31 cellular contexts compared by ENCODE assay signal in genomic region chr9:36280989-36281388, GRCh38.
"Had no signal": no experiment of that assay in that cellular context is flagged by ENCODE, and none has a peak within 500 bp of the region (broad histone marks: within the 10 kb centered on the region; RNA-seq: fewer than 3 reads in every experiment).

No MANE protein-coding gene starts in this region.

- ATAC-seq: activated CD4-positive, CD25-positive, alpha-beta regulatory T cell treated with anti-CD3 and anti-CD28 coated beads, Interleukin-2, amount 50 U/mL, for 24 hours; activated CD8-positive, alpha-beta T cell treated with anti-CD3 and anti-CD28 coated beads for 36 hours; activated T-cell treated with anti-CD3 and anti-CD28 coated beads, Interleukin-2, amount 50 U/mL, for 4 hours; activated T-helper 17 cell treated with anti-CD3 and anti-CD28 coated beads, Interleukin-2, amount 50 U/mL, for 72 hours; effector memory CD8-positive, alpha-beta T cell; T-helper 17 cell had no signal

- H3K36me3 ChIP-seq: brain microvascular endothelial cell, WERI-Rb-1 had no signal

- H3K27me3 ChIP-seq: brain microvascular endothelial cell had no signal

- FAIRE-seq: astrocyte, bronchial epithelial cell, colon, frontal cortex had no signal

- DNase-seq: activated B cell treated with CpG ODN at 0.5 μM for 24 hours; activated CD4-positive, alpha-beta T cell treated with anti-CD3 and anti-CD28 coated beads for 48 hours; activated CD4-positive, alpha-beta T cell treated with anti-CD3 and anti-CD28 coated beads, Interleukin-2, amount 50 U/mL, for 1 hour; activated CD4-positive, alpha-beta T cell treated with anti-CD3 and anti-CD28 coated beads, Interleukin-2, amount 50 U/mL, for 48 hours; activated CD8-positive, alpha-beta memory T cell treated with anti-CD3 and anti-CD28 coated beads for 24 hours; activated CD8-positive, alpha-beta T cell treated with anti-CD3 and anti-CD28 coated beads for 36 hours; activated effector memory CD4-positive, alpha-beta T cell treated with Interleukin-2 at 50 U/mL for 16 hours; activated gamma-delta T cell treated with Interleukin-2 at 50 U/mL for 16 hours; activated naive CD4-positive, alpha-beta T cell treated with anti-CD3 and anti-CD28 coated beads, Interleukin-2, amount 50 U/mL, for 16 hours; activated naive CD4-positive, alpha-beta T cell treated with Interleukin-2 at 50 U/mL for 16 hours; activated T-cell treated with anti-CD3 and anti-CD28 coated beads, Interleukin-2, amount 50 U/mL, for 4 hours; amniotic stem cell; anterior cingulate cortex; brain microvascular endothelial cell; cortex of kidney; dermis blood vessel endothelial cell; effector CD4-positive, alpha-beta T cell; effector memory CD8-positive, alpha-beta T cell; erythroblast; foreskin fibroblast; head of caudate nucleus; T-helper 1 cell; T-helper 17 cell; T1000; WERI-Rb-1 had no signal

- H3K27ac ChIP-seq: brain microvascular endothelial cell, WERI-Rb-1 had no signal
